ENCODE assay signal across 1 cellular context in genomic region chr17:31492880-31493655, GRCh38.
TF ChIP-seq lines count a peak whose summit lies in the region.

No MANE protein-coding gene starts in this region.

TF ChIP-seq in GM23338, 12 proteins besides CTCF, POLR2A, EP300 and RAD21 (continued from another document):
- no peak for TF ChIP-seq ZNF462 (CRISPR knock-in tag; IDR thresholded peaks at IDR 0.05)
- TF ChIP-seq, protein P1, sequence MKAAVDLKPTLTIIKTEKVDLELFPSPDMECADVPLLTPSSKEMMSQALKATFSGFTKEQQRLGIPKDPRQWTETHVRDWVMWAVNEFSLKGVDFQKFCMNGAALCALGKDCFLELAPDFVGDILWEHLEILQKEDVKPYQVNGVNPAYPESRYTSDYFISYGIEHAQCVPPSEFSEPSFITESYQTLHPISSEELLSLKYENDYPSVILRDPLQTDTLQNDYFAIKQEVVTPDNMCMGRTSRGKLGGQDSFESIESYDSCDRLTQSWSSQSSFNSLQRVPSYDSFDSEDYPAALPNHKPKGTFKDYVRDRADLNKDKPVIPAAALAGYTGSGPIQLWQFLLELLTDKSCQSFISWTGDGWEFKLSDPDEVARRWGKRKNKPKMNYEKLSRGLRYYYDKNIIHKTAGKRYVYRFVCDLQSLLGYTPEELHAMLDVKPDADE (IDR thresholded peaks at IDR 0.05), result no peak
- TF ChIP-seq ZNF331 (CRISPR knock-in tag; IDR thresholded peaks at IDR 0.05; ENCODE audit: low read depth), result no peak
- no peak for TF ChIP-seq STAT1 (IDR thresholded peaks at IDR 0.05; ENCODE audit: unreplicated experiment)
